In genomic region chr22:39805117-39805516, GRCh38 we compare ENCODE assay signal across 7 cellular contexts.
"Had no signal": no experiment of that assay in that cellular context is flagged by ENCODE, and none has a peak within 500 bp of the region (broad histone marks: within the 10 kb centered on the region; RNA-seq: fewer than 3 reads in every experiment).

No MANE protein-coding gene starts in this region.

- H3K27ac ChIP-seq: HL-60, KMS-11 had no signal

- ATAC-seq: HepG2, K562 had no signal

- H3K4me2 ChIP-seq: KMS-11 had no signal

- DNase-seq: IMR-90, KBM-7, KG1 had no signal

- H3K4me3 ChIP-seq: K562 had no signal

- H3K9ac ChIP-seq: KMS-11 had no signal
